8 cellular contexts compared by ENCODE assay signal in genomic region chr7:101814081-101814995, GRCh38. TPM values are rescaled to one million over a fixed set of nuclear protein-coding genes. Genes with fewer than 3 reads are reported as not detected.
A peak's percentile ranks its signal among the peaks of the same experiment; 100 is the strongest.
DNase-seq lines count a peak whose midpoint lies in the region; ATAC-seq and TF ChIP-seq lines count a peak whose summit lies in the region.

No MANE protein-coding gene starts in this region.

- peaks cover 4% of the 10 kb centered on the region for H3K27me3 Mint-ChIP-seq in nephron progenitor cell (ENCODE audit: low read depth, poor library complexity)

- H3K4me3 ChIP-seq in DOHH2 (ENCODE audit: low read length) (peak overlapping the region; percentile 88), thoracic aorta (peak overlapping the region; percentile 79)

- H3K9me3 ChIP-seq in DOHH2 (ENCODE audit: control insufficient read depth, insufficient read depth, low read length) (no peaks in the 10 kb centered on the region), thoracic aorta (no peaks in the 10 kb centered on the region)

- H3K9me2 ChIP-seq in DOHH2 (replicated peaks; ENCODE audit: control insufficient read depth, low read length): no peaks in the 10 kb centered on the region

- H3K4me1 Mint-ChIP-seq in nephron progenitor cell: peaks cover 44% of the 10 kb centered on the region

- peaks cover 51% of the 10 kb centered on the region for H3F3A ChIP-seq in DOHH2 (ENCODE audit: control insufficient read depth, insufficient read depth)

- H3K27me3 ChIP-seq in DOHH2 (ENCODE audit: control insufficient read depth, low read length): no peaks in the 10 kb centered on the region
- H3K27me3 ChIP-seq in foreskin keratinocyte: no peaks in the 10 kb centered on the region
- no peaks in the 10 kb centered on the region for H3K27me3 ChIP-seq in thoracic aorta (replicated peaks; ENCODE audit: insufficient read depth)

- H4K20me1 ChIP-seq in DOHH2 (ENCODE audit: control insufficient read depth, insufficient read depth, low read depth, low read length): peaks cover 17% of the 10 kb centered on the region

- DNase-seq in activated effector memory CD4-positive, alpha-beta T cell treated with anti-CD3 and anti-CD28 coated beads, Interleukin-2, amount 50 U/mL, for 16 hours: peak; percentile 83
- no peak for DNase-seq in foreskin keratinocyte
- DNase-seq in nephron progenitor cell: peak; percentile 76
- DNase-seq in thoracic aorta (ENCODE audit: low spot score): no peak

- peaks cover 46% of the 10 kb centered on the region for H3K4me1 ChIP-seq in DOHH2 (ENCODE audit: control insufficient read depth, low read length)
- H3K4me1 ChIP-seq in foreskin keratinocyte: peaks cover 12% of the 10 kb centered on the region
- peaks cover 13 to 16% of the 10 kb centered on the region in 2 donors for H3K4me1 ChIP-seq in thoracic aorta (ENCODE audit: control insufficient read depth in 1 of 2, low read depth in 2 of 2)

- H3K27ac Mint-ChIP-seq in nephron progenitor cell: no peak overlapping the region

- TF ChIP-seq CTCF in DOHH2 (IDR thresholded peaks at IDR 0.05; ENCODE audit: low read depth, low read length, poor library complexity, severe bottlenecking) (peak; percentile 71), foreskin keratinocyte (conservative IDR thresholded peaks at IDR 0.05) (peak; percentile 81), nephron progenitor cell (IDR thresholded peaks at IDR 0.05) (no peak), thoracic aorta (IDR thresholded peaks at IDR 0.05) (peak; percentile 51)

- H3K36me3 ChIP-seq in DOHH2 (ENCODE audit: control insufficient read depth, low read length) (peaks cover 24% of the 10 kb centered on the region), thoracic aorta (no peaks in the 10 kb centered on the region)

- H3K9me3 Mint-ChIP-seq in nephron progenitor cell: no peaks in the 10 kb centered on the region

- no peaks in the 10 kb centered on the region for H3K36me3 Mint-ChIP-seq in nephron progenitor cell (ENCODE audit: low read depth)

- peak overlapping the region; percentile 84 for H3K4me3 Mint-ChIP-seq in nephron progenitor cell

- peak; percentile 29 for ATAC-seq in HG03108 (IDR thresholded peaks at IDR 0.05; ENCODE audit: unreplicated experiment)
- peak; percentile 47 for ATAC-seq in foreskin keratinocyte
- ATAC-seq in thoracic aorta (ENCODE audit: insufficient number of reproducible peaks, low FRiP score, low read depth): no peak
- no peak for ATAC-seq in HG02884 (IDR thresholded peaks at IDR 0.05; ENCODE audit: unreplicated experiment)

- H3K4me2 ChIP-seq in DOHH2 (ENCODE audit: low read length): peak overlapping the region; percentile 100

- peak overlapping the region; percentile 66 for H3K27ac ChIP-seq in DOHH2 (ENCODE audit: low read depth, low read length)
- peak overlapping the region; percentile 77 for H3K27ac ChIP-seq in foreskin keratinocyte
- peak overlapping the region; percentile 48 to 58 for H3K27ac ChIP-seq in thoracic aorta

- H3K79me2 ChIP-seq in DOHH2 (ENCODE audit: control insufficient read depth, low read length): peaks cover 38% of the 10 kb centered on the region

TF ChIP-seq in PFSK-1, 5 proteins besides CTCF, POLR2A, EP300 and RAD21:
- TF ChIP-seq, protein P1, sequence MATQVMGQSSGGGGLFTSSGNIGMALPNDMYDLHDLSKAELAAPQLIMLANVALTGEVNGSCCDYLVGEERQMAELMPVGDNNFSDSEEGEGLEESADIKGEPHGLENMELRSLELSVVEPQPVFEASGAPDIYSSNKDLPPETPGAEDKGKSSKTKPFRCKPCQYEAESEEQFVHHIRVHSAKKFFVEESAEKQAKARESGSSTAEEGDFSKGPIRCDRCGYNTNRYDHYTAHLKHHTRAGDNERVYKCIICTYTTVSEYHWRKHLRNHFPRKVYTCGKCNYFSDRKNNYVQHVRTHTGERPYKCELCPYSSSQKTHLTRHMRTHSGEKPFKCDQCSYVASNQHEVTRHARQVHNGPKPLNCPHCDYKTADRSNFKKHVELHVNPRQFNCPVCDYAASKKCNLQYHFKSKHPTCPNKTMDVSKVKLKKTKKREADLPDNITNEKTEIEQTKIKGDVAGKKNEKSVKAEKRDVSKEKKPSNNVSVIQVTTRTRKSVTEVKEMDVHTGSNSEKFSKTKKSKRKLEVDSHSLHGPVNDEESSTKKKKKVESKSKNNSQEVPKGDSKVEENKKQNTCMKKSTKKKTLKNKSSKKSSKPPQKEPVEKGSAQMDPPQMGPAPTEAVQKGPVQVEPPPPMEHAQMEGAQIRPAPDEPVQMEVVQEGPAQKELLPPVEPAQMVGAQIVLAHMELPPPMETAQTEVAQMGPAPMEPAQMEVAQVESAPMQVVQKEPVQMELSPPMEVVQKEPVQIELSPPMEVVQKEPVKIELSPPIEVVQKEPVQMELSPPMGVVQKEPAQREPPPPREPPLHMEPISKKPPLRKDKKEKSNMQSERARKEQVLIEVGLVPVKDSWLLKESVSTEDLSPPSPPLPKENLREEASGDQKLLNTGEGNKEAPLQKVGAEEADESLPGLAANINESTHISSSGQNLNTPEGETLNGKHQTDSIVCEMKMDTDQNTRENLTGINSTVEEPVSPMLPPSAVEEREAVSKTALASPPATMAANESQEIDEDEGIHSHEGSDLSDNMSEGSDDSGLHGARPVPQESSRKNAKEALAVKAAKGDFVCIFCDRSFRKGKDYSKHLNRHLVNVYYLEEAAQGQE (IDR thresholded peaks at IDR 0.05; ENCODE audit: insufficient read depth in 1 of 2, low read depth in 2 of 2, low read length in 2 of 2): no peak
- no peak for TF ChIP-seq SIN3A (IDR thresholded peaks at IDR 0.05; ENCODE audit: borderline replicate concordance, insufficient read depth, low read length)
- peak; percentile 48 for TF ChIP-seq FOXP2 (optimal IDR thresholded peaks at IDR 0.05; ENCODE audit: borderline replicate concordance, extremely low read depth, extremely low read length, insufficient read depth)

RNA-seq across cellular contexts. Expression of gene CUX1, which starts 3.1 kb away (rescaled TPM):
- 42.2 TPM for polyA plus RNA-seq in PFSK-1 (2012; ENCODE audit: insufficient read length, low read depth)
- 27.1 and 30.2 TPM in 2 replicates for total RNA-seq in foreskin keratinocyte
- 17.5 and 20.7 TPM in 2 replicates for polyA plus RNA-seq in foreskin keratinocyte
- 100 to 1,000 TPM in 1 of 2 donors, 10 to 100 TPM in 1; 85.0 to 179 TPM for total RNA-seq in thoracic aorta

Comparison
In these comparisons a context has a peak if more than half of its experiments do, and no peak if none do; other contexts are left out.
1. ATAC-seq: peak in HG03108 (single experiment) and foreskin keratinocyte (single experiment); none in thoracic aorta (single experiment) and HG02884 (single experiment).
2. DNase-seq: peak in activated effector memory CD4-positive, alpha-beta T cell treated with anti-CD3 and anti-CD28 coated beads, Interleukin-2, amount 50 U/mL, for 16 hours (single experiment) and nephron progenitor cell (single experiment); none in foreskin keratinocyte (0 of 2) and thoracic aorta (single experiment).
3. Peak in every context shown above with its lines, with median percentiles within 50 percentile points of each other: H3K27ac ChIP-seq.